Comparison of ENCODE assay signal across 11 cellular contexts in the genomic region with DNA sequence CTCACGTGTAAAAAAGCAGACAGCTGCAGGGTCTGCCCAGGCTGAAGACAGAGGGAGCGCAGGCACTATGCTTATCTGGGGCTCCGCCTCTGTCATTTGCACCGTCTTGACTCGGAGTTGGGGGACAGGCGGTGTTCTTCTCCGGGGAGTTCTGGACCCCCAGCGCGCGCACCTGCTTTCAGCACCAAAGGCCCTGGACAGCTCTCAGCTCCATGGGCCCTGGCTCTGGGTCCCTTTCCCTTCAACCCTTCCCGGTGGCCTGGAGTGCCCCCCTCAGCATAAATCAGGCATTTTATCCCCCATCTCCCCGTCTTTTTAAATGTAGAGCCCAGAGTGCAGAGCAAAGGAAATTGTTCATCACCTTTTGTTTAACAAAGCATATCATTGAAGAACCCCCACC. TPM values are rescaled to one million over a fixed set of nuclear protein-coding genes. Genes with fewer than 3 reads are reported as not detected.
DNase-seq lines count a peak whose midpoint lies in the region; ATAC-seq, FAIRE-seq and TF ChIP-seq lines count a peak whose summit lies in the region.
"Had no signal": no experiment of that assay in that cellular context is flagged by ENCODE, and none has a peak within 500 bp of the region (broad histone marks: within the 10 kb centered on the region; RNA-seq: fewer than 3 reads in every experiment).

No MANE protein-coding gene starts in this region.

- in situ Hi-C loops in HepG2 (cut with HindIII; ENCODE audit: extremely low pct_ligation_motif_present, low pct_unique_long_range_greater_than_20kb) = loop anchor here (5.0 kb wide), 1 partner anchor 147 kb away; no protein-coding TSS in a partner anchor

- CTCF ChIA-PET in HepG2 (lab: Yijun Ruan, JAX; ENCODE audit: low intra/inter-chr PET ratio, low total read pairs) = no interaction called here

- H3K4me3 ChIP-seq in HepG2 (replicated peaks in 1 of 3; ENCODE audit: insufficient read depth in 1 of 3, low read depth in 2 of 3, low read length in 3 of 3) (no peak overlapping the region), right lobe of liver (no peak overlapping the region)

- POLR2A ChIA-PET in HepG2 (lab: Yijun Ruan, JAX) = no interaction called here

- ATAC-seq in HepG2 (no peak), right lobe of liver (no peak)

- no peaks in the 10 kb centered on the region for H3K79me2 ChIP-seq in HepG2 (ENCODE audit: insufficient read depth, low read length)

- H3K36me3 ChIP-seq in HepG2 (replicated peaks in 1 of 2; ENCODE audit: control insufficient read depth in 1 of 2, insufficient read depth in 2 of 2, low read length in 2 of 2) (no peaks in the 10 kb centered on the region), right lobe of liver (no peaks in the 10 kb centered on the region)

- DNase-seq in HepG2 (ENCODE audit: low spot score) (no peak), right lobe of liver (no peak), NCI-H446 treated with DMSO at 0.1 percent for 48 hours (lab: John Stamatoyannopoulos, UW) (peak; percentile 54), glutamatergic neuron (peak; percentile 39), type B pancreatic cell (ENCODE audit: extremely low spot score, unreplicated experiment) (no peak), EL (no peak)
- DNase-seq in T-helper 2 cell treated with Interferon-gamma antibody and Interleukin-4, amounts not matched to agents 5 μg/mL and 100 μg/mL, for 36 hours (ENCODE audit: low spot score) = no peak
- DNase-seq in stimulated activated CD4-positive, alpha-beta T cell treated with anti-CD3 and anti-CD28 coated beads, Interleukin-2, amount 100 ng/mL, for 48 hours = no peak
- DNase-seq: activated CD4-positive, alpha-beta T cell treated with anti-CD3 and anti-CD28 coated beads, Interleukin-2, amount 50 U/mL, for 48 hours; foreskin melanocyte had no signal

- no peak for FAIRE-seq in HepG2 (lab: Jason Lieb, UNC)

- no peak overlapping the region for H3K9ac ChIP-seq in HepG2 (ENCODE audit: insufficient read depth, low read depth, low read length)

- H2AFZ ChIP-seq in HepG2 (ENCODE audit: low read length) = no peak overlapping the region

- H3K4me3 Mint-ChIP-seq in glutamatergic neuron (ENCODE audit: unreplicated experiment) = peak overlapping the region; percentile 93
- peak overlapping the region; percentile 71 for H3K4me3 Mint-ChIP-seq in type B pancreatic cell
- H3K4me3 Mint-ChIP-seq in T-helper 2 cell treated with Interferon-gamma antibody and Interleukin-4, amounts not matched to agents 5 μg/mL and 100 μg/mL, for 36 hours = no peak overlapping the region

- no peak overlapping the region for H3K4me2 ChIP-seq in HepG2 (ENCODE audit: low read depth, low read length)

- H4K20me1 ChIP-seq in HepG2 (ENCODE audit: insufficient read depth, low read length) = no peaks in the 10 kb centered on the region; the same call in 1 of the 2 replicates

- H3K4me1 Mint-ChIP-seq in glutamatergic neuron (ENCODE audit: low read depth, unreplicated experiment) = peaks cover 30% of the 10 kb centered on the region
- H3K4me1 Mint-ChIP-seq in type B pancreatic cell (ENCODE audit: unreplicated experiment) = peaks cover 6% of the 10 kb centered on the region
- no peaks in the 10 kb centered on the region for H3K4me1 Mint-ChIP-seq in T-helper 2 cell treated with Interferon-gamma antibody and Interleukin-4, amounts not matched to agents 5 μg/mL and 100 μg/mL, for 36 hours (ENCODE audit: low read depth)

- H3K27ac ChIP-seq in HepG2 (ENCODE audit: extremely low read length, insufficient read depth, low read length) (no peak overlapping the region), right lobe of liver (no peak overlapping the region)

- TF ChIP-seq RAD21 in HepG2 (CRISPR knock-in tag; IDR thresholded peaks at IDR 0.05) = no peak

- H3K9me3 ChIP-seq in HepG2 (ENCODE audit: low read length) (no peaks in the 10 kb centered on the region), right lobe of liver (no peaks in the 10 kb centered on the region)

- TF ChIP-seq POLR2A in HepG2 (IDR thresholded peaks at IDR 0.05; ENCODE audit: insufficient read depth in 1 of 2, low read depth in 2 of 2, low read length in 2 of 2) (no peak), right lobe of liver (IDR thresholded peaks at IDR 0.05) (no peak)

- H3K27me3 ChIP-seq in HepG2 (ENCODE audit: control insufficient read depth in 1 of 2, insufficient read depth in 2 of 2, low read length in 2 of 2) (peaks cover 4 to 27% of the 10 kb centered on the region in 2 experiments; a peak in 4 of 5 replicates), right lobe of liver (peaks cover 0 to 4% of the 10 kb centered on the region in 2 donors)

- peaks cover 11% of the 10 kb centered on the region for H3K27me3 Mint-ChIP-seq in glutamatergic neuron (ENCODE audit: unreplicated experiment)
- peaks cover 82% of the 10 kb centered on the region for H3K27me3 Mint-ChIP-seq in type B pancreatic cell
- H3K27me3 Mint-ChIP-seq in T-helper 2 cell treated with Interferon-gamma antibody and Interleukin-4, amounts not matched to agents 5 μg/mL and 100 μg/mL, for 36 hours (ENCODE audit: low read depth) = peaks cover 52% of the 10 kb centered on the region

- TF ChIP-seq EP300 in HepG2 (IDR thresholded peaks at IDR 0.05; ENCODE audit: low read depth in 2 of 2, low read length in 2 of 2) = no peak
- TF ChIP-seq EP300 in HepG2 (CRISPR knock-in tag; IDR thresholded peaks at IDR 0.05; ENCODE audit: borderline replicate concordance) = no peak

- H3K36me3 Mint-ChIP-seq in glutamatergic neuron (ENCODE audit: unreplicated experiment) (no peaks in the 10 kb centered on the region), type B pancreatic cell (no peaks in the 10 kb centered on the region)
- H3K36me3 Mint-ChIP-seq in T-helper 2 cell treated with Interferon-gamma antibody and Interleukin-4, amounts not matched to agents 5 μg/mL and 100 μg/mL, for 36 hours (ENCODE audit: low read depth) = no peaks in the 10 kb centered on the region

- BruUV-seq in HepG2 (replicated peaks; lab: Mats Ljungman, UMichigan) = no TSS peak

- intact Hi-C loops in HepG2 (cut with micrococcal nuclease; ENCODE audit: unreplicated experiment) (loop anchor here (5.0 kb wide), 1 partner anchor 147 kb away; no protein-coding TSS in a partner anchor), right lobe of liver (cut with DNase I) (no loop called here)

- H3K4me1 ChIP-seq in HepG2 (ENCODE audit: insufficient read depth, low read length) (no peaks in the 10 kb centered on the region), right lobe of liver (peaks cover 0 to 6% (median 0%) of the 10 kb centered on the region in 4 donors)

- peaks cover 13% of the 10 kb centered on the region for H3K9me3 Mint-ChIP-seq in glutamatergic neuron (ENCODE audit: unreplicated experiment)
- H3K9me3 Mint-ChIP-seq in type B pancreatic cell = no peaks in the 10 kb centered on the region
- no peaks in the 10 kb centered on the region for H3K9me3 Mint-ChIP-seq in T-helper 2 cell treated with Interferon-gamma antibody and Interleukin-4, amounts not matched to agents 5 μg/mL and 100 μg/mL, for 36 hours

- H3K27ac Mint-ChIP-seq in glutamatergic neuron (ENCODE audit: unreplicated experiment) = peak overlapping the region; percentile 86
- H3K27ac Mint-ChIP-seq in type B pancreatic cell = no peak overlapping the region
- H3K27ac Mint-ChIP-seq in T-helper 2 cell treated with Interferon-gamma antibody and Interleukin-4, amounts not matched to agents 5 μg/mL and 100 μg/mL, for 36 hours = no peak overlapping the region

- TF ChIP-seq CTCF in HepG2 (CRISPR knock-in tag; IDR thresholded peaks at IDR 0.05) (0 out of 2 replicates have a peak, but pooled peaks have one; percentile 13), right lobe of liver (IDR thresholded peaks at IDR 0.05) (no peak), glutamatergic neuron (IDR thresholded peaks at IDR 0.05; ENCODE audit: partially characterized antibody, unreplicated experiment) (no peak), type B pancreatic cell (conservative IDR thresholded peaks at IDR 0.05) (peak; percentile 43)

- 13% methylated on average over 3 of the region's 12 CpGs for WGBS in HepG2 (ENCODE audit: low lambda C conversion rate)
- 10% methylated on average over 2 of the region's 12 CpGs for WGBS in right lobe of liver (ENCODE audit: insufficient coverage, low coverage, low lambda C conversion rate, missing lambda C conversion rate)

TF ChIP-seq in HepG2, 621 proteins besides CTCF, POLR2A, EP300 and RAD21 (continues in another document):
- TF ChIP-seq, protein P1, sequence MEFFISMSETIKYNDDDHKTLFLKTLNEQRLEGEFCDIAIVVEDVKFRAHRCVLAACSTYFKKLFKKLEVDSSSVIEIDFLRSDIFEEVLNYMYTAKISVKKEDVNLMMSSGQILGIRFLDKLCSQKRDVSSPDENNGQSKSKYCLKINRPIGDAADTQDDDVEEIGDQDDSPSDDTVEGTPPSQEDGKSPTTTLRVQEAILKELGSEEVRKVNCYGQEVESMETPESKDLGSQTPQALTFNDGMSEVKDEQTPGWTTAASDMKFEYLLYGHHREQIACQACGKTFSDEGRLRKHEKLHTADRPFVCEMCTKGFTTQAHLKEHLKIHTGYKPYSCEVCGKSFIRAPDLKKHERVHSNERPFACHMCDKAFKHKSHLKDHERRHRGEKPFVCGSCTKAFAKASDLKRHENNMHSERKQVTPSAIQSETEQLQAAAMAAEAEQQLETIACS (CRISPR knock-in tag; IDR thresholded peaks at IDR 0.05) = no peak

RNA-seq across cellular contexts. Expression of a gene that starts 1.5 kb away (rescaled TPM):
- not detected in 2 replicates for total RNA-seq in HepG2 (2016; rRNA removed; fragmentation: Illumina TruSeq; extraction: Trizol)
- not detected in 2 replicates for total RNA-seq in HepG2 (2016; cell fraction: cytosol; rRNA removed; fragmentation: Illumina TruSeq; extraction: Trizol; ENCODE audit: low read depth)
- not detected in 2 replicates for total RNA-seq in HepG2 (2016; cell fraction: insoluble cytoplasmic fraction; rRNA removed; fragmentation: Illumina TruSeq; extraction: Trizol)
- total RNA-seq in HepG2 (2016; cell fraction: membrane; rRNA removed; fragmentation: Illumina TruSeq; extraction: Trizol) = not detected in 2 replicates
- not detected in 2 replicates for total RNA-seq in HepG2 (2016; cell fraction: nucleus; rRNA removed; fragmentation: Illumina TruSeq; extraction: Trizol)
- polyA plus RNA-seq in HepG2 (2011; rRNA removed) = not detected in 2 replicates
- polyA plus RNA-seq in HepG2 (2011; cell fraction: cytosol; rRNA removed) = not detected in 2 replicates
- polyA plus RNA-seq in HepG2 (2011; cell fraction: nucleus; rRNA removed) = not detected in 2 replicates
- not detected in 2 replicates for polyA plus RNA-seq in HepG2 (2012)
- not detected in 2 replicates for polyA plus RNA-seq in HepG2 (2016; cell fraction: cytosol; fragmentation: Illumina TruSeq; extraction: Trizol; ENCODE audit: low read depth)
- not detected in 2 replicates for polyA plus RNA-seq in HepG2 (2016; cell fraction: insoluble cytoplasmic fraction; fragmentation: Illumina TruSeq; extraction: Trizol; ENCODE audit: low read depth)
- not detected in 2 replicates for polyA plus RNA-seq in HepG2 (2016; cell fraction: membrane; fragmentation: Illumina TruSeq; extraction: Trizol; ENCODE audit: low read depth)
- polyA plus RNA-seq in HepG2 (2016; cell fraction: nucleus; fragmentation: Illumina TruSeq; extraction: Trizol; ENCODE audit: insufficient read depth, low read depth) = not detected in 2 replicates
- not detected in 2 replicates for polyA minus RNA-seq in HepG2 (2011; rRNA and poly(A)+ RNA removed; ENCODE audit: low replicate concordance)
- polyA minus RNA-seq in HepG2 (2011; cell fraction: cytosol; rRNA and poly(A)+ RNA removed) = not detected in 2 replicates
- polyA minus RNA-seq in HepG2 (2011; cell fraction: nucleus; rRNA and poly(A)+ RNA removed) = not detected in 2 replicates
- under 1 TPM in 1 of 6 experiments, not detected in 5; 0.13 TPM for total RNA-seq in right lobe of liver
- total RNA-seq in glutamatergic neuron (ENCODE audit: unreplicated experiment) = 109 TPM
- total RNA-seq in type B pancreatic cell (ENCODE audit: low replicate concordance) = 8.6 and 11.6 TPM in 2 replicates
- total RNA-seq: osteoblast had no signal

Comparison
In these comparisons a context has a peak if more than half of its experiments do, and no peak if none do; other contexts are left out.
1. CTCF ChIP-seq: peak in HepG2 (single experiment) and type B pancreatic cell (single experiment); none in right lobe of liver (0 of 4) and glutamatergic neuron (single experiment).
2. DNase-seq: peak in NCI-H446 treated with DMSO at 0.1 percent for 48 hours (single experiment) and glutamatergic neuron (single experiment); none in HepG2 (single experiment), right lobe of liver (0 of 3), type B pancreatic cell (single experiment), T-helper 2 cell treated with Interferon-gamma antibody and Interleukin-4, amounts not matched to agents 5 μg/mL and 100 μg/mL, for 36 hours (single experiment), stimulated activated CD4-positive, alpha-beta T cell treated with anti-CD3 and anti-CD28 coated beads, Interleukin-2, amount 100 ng/mL, for 48 hours (0 of 2) and EL (single experiment).